Comparison of ENCODE assay signal across 9 cellular contexts in the genomic region with DNA sequence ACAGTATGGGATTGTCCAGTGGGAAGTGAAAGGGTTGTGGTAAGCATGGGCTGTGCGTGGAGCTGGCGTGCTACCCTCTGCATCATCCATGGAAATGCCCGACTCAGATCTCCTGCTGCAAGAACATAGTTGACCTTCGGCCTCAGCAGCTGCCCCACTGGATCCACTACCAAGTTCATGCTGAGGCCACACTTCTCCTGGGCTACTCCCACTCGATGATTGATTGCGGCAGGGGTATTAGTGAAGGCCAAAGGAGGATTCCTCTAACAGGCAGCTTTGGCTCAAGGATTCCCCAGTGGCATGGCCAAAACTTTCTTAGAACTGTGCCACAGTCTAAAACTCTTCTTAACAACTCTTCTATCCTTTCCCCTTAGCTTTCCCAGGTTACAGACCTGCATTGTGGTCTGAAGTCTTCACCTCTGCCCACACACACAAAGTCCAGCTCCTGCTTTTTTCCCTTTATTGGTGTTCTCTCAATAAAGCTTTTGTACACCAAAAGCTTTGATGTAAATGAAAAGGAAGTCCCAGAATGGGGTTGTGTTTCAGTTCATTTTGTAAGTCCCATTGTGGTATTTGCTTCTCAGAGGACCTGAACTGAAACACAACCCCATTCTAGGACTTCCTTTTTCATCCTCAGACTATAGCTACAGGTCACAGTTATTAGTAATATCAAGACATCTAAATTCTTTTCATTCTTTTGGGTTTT. TPM values are rescaled to one million over a fixed set of nuclear protein-coding genes. Genes with fewer than 3 reads are reported as not detected.
A peak's percentile ranks its signal among the peaks of the same experiment; 100 is the strongest.
DNase-seq lines count a peak whose midpoint lies in the region; ATAC-seq and TF ChIP-seq lines count a peak whose summit lies in the region.
"Had no signal": no experiment of that assay in that cellular context is flagged by ENCODE, and none has a peak within 500 bp of the region (broad histone marks: within the 10 kb centered on the region; RNA-seq: fewer than 3 reads in every experiment).

No MANE protein-coding gene starts in this region.

- no peak overlapping the region for H3K9ac ChIP-seq in SK-N-SH

- WGBS in SK-N-SH (ENCODE audit: low lambda C conversion rate): 96% methylated on average over 4 of the region's 6 CpGs

- H3K9me2 ChIP-seq in SK-N-SH: no peaks in the 10 kb centered on the region

- H3K27me3 ChIP-seq in SK-N-SH (ENCODE audit: insufficient read depth): no peaks in the 10 kb centered on the region
- H3K27me3 ChIP-seq: thyroid gland had no signal

- peaks cover 0 to 8% of the 10 kb centered on the region in 2 experiments; a peak in 2 of 4 replicates for H3K4me1 ChIP-seq in SK-N-SH (ENCODE audit: control insufficient read depth in 1 of 2, insufficient read depth in 2 of 2, low read depth in 1 of 2, low read length in 1 of 2)

- DNase-seq in GM10248 (ENCODE audit: extremely low spot score) (peak; percentile 68), SKM-1 treated with dmso at 0.1 percent for 144 hours (lab: John Stamatoyannopoulos, UW; ENCODE audit: unreplicated experiment) (peak; percentile 47), KG1 (lab: John Stamatoyannopoulos, UW) (no peak), SK-N-SH (no peak), kidney tubule cell (ENCODE audit: low spot score) (no peak)
- no peak for DNase-seq in activated CD4-positive, alpha-beta T cell treated with anti-CD3 and anti-CD28 coated beads for 48 hours
- DNase-seq: thyroid gland had no signal

- H3K4me3 ChIP-seq in SK-N-SH (ENCODE audit: low read depth in 2 of 2, low read length in 1 of 2): no peak overlapping the region
- H3K4me3 ChIP-seq: thyroid gland had no signal

- CTCF ChIA-PET in GM10248 (lab: Yijun Ruan, JAX) (interaction anchor here (1.4 to 2.6 kb wide), 3 partner anchors 20 to 220 kb away, joined by 3 to 8 read pairs (median 3); no protein-coding TSS in a partner anchor), SK-N-SH (lab: Yijun Ruan, JAX) (interaction anchor here (1.0 kb wide), 1 partner anchor 317 kb away, joined by 3 read pairs; no protein-coding TSS in a partner anchor)

- no peaks in the 10 kb centered on the region for H3K79me2 ChIP-seq in SK-N-SH (ENCODE audit: insufficient read depth)

- no peak overlapping the region for H2AFZ ChIP-seq in SK-N-SH (ENCODE audit: low read depth)

- H3F3A ChIP-seq in SK-N-SH (replicated peaks; ENCODE audit: insufficient read depth): peaks cover 3% of the 10 kb centered on the region

- no peaks in the 10 kb centered on the region for H3K36me3 ChIP-seq in SK-N-SH (replicated peaks in 1 of 2; ENCODE audit: control insufficient read depth in 1 of 2, insufficient read depth in 2 of 2, low read length in 1 of 2)
- H3K36me3 ChIP-seq: thyroid gland had no signal

- ATAC-seq in GM19463 (IDR thresholded peaks at IDR 0.05; ENCODE audit: unreplicated experiment): peak; percentile 59
- peak; percentile 48 for ATAC-seq in HG03097 (IDR thresholded peaks at IDR 0.05; ENCODE audit: low FRiP score, unreplicated experiment)

- POLR2A ChIA-PET in GM10248 (lab: Yijun Ruan, JAX): no interaction called here
- POLR2A ChIA-PET in SK-N-SH (lab: Yijun Ruan, JAX): no interaction called here

- TF ChIP-seq EP300 in SK-N-SH (IDR thresholded peaks at IDR 0.05; ENCODE audit: borderline replicate concordance in 1 of 2, low read depth in 1 of 2, low read length in 1 of 2): no peak

- no peak for TF ChIP-seq RAD21 in SK-N-SH (IDR thresholded peaks at IDR 0.05; ENCODE audit: low read length)

- H3K27ac ChIP-seq in SK-N-SH (ENCODE audit: low read depth in 2 of 2, low read length in 1 of 2): no peak overlapping the region
- H3K27ac ChIP-seq: thyroid gland had no signal

- H3K4me2 ChIP-seq in SK-N-SH: no peak overlapping the region

- TF ChIP-seq CTCF in GM10248 (IDR thresholded peaks at IDR 0.05; ENCODE audit: control extremely low read depth, extremely low read depth, low read depth, missing control alignments): no peak
- no peak for TF ChIP-seq CTCF in SK-N-SH (IDR thresholded peaks at IDR 0.05)

- no peaks in the 10 kb centered on the region for H3K9me3 ChIP-seq in SK-N-SH
- H3K9me3 ChIP-seq: thyroid gland had no signal

- H4K20me1 ChIP-seq in SK-N-SH (ENCODE audit: insufficient read depth): no peaks in the 10 kb centered on the region

TF ChIP-seq in SK-N-SH, 30 proteins besides CTCF, POLR2A, EP300 and RAD21:
- TF ChIP-seq RFX5 (IDR thresholded peaks at IDR 0.05; ENCODE audit: low read length) (no peak), RCOR1 (IDR thresholded peaks at IDR 0.05; ENCODE audit: low read length) (no peak), MXI1 (IDR thresholded peaks at IDR 0.05; ENCODE audit: low read depth, low read length) (no peak), RXRA (IDR thresholded peaks at IDR 0.05; ENCODE audit: borderline replicate concordance, low read depth) (no peak), SMC3 (IDR thresholded peaks at IDR 0.05; ENCODE audit: low read depth, low read length) (no peak), TCF12 (IDR thresholded peaks at IDR 0.05) (no peak), TEAD4 (IDR thresholded peaks at IDR 0.05; ENCODE audit: borderline replicate concordance, insufficient read depth) (no peak), GATA2 (CRISPR knock-in tag; IDR thresholded peaks at IDR 0.05) (no peak), USF1 (IDR thresholded peaks at IDR 0.05; ENCODE audit: borderline replicate concordance, low read depth) (no peak), ZBTB33 (IDR thresholded peaks at IDR 0.05; ENCODE audit: borderline replicate concordance, low read depth) (no peak), CHD2 (IDR thresholded peaks at IDR 0.05; ENCODE audit: low read length, partially characterized antibody) (no peak), FOSL2 (IDR thresholded peaks at IDR 0.05; ENCODE audit: borderline replicate concordance, low read depth) (no peak), YY1 (IDR thresholded peaks at IDR 0.05; ENCODE audit: low read depth) (no peak), GABPA (IDR thresholded peaks at IDR 0.05; ENCODE audit: low read depth) (no peak), MEF2A (IDR thresholded peaks at IDR 0.05; ENCODE audit: borderline replicate concordance, low read depth) (no peak), NRF1 (IDR thresholded peaks at IDR 0.05; ENCODE audit: low read depth, low read length) (no peak), SIN3A (IDR thresholded peaks at IDR 0.05; ENCODE audit: borderline replicate concordance, low read depth, low read length) (no peak), JUND (IDR thresholded peaks at IDR 0.05) (no peak)
- TF ChIP-seq, protein P1, sequence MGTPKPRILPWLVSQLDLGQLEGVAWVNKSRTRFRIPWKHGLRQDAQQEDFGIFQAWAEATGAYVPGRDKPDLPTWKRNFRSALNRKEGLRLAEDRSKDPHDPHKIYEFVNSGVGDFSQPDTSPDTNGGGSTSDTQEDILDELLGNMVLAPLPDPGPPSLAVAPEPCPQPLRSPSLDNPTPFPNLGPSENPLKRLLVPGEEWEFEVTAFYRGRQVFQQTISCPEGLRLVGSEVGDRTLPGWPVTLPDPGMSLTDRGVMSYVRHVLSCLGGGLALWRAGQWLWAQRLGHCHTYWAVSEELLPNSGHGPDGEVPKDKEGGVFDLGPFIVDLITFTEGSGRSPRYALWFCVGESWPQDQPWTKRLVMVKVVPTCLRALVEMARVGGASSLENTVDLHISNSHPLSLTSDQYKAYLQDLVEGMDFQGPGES (IDR thresholded peaks at IDR 0.05; ENCODE audit: low read depth, low read length): no peak

RNA-seq across cellular contexts. Expression of gene TBC1D5, which starts 4.9 kb away (rescaled TPM):
- 19.5 and 22.5 TPM in 2 replicates for polyA plus RNA-seq in SK-N-SH (2012; rRNA removed)
- 22.1 and 24.4 TPM in 2 replicates for polyA plus RNA-seq in SK-N-SH (2012; cell fraction: cytosol; rRNA removed)
- 9.1 and 15.2 TPM in 2 replicates for polyA plus RNA-seq in SK-N-SH (2012; cell fraction: nucleus; rRNA removed)

Comparison
In these comparisons a context has a peak if more than half of its experiments do, and no peak if none do; other contexts are left out.
1. DNase-seq: peak in GM10248 (single experiment) and SKM-1 treated with dmso at 0.1 percent for 144 hours (single experiment); none in KG1 (single experiment), activated CD4-positive, alpha-beta T cell treated with anti-CD3 and anti-CD28 coated beads for 48 hours (single experiment), SK-N-SH (single experiment) and kidney tubule cell (single experiment).